In genomic region chr4:101348367-101348827, GRCh38 we compare ENCODE assay signal across 8 cellular contexts. TPM values are rescaled to one million over a fixed set of nuclear protein-coding genes. Genes with fewer than 3 reads are reported as not detected.
A peak's percentile ranks its signal among the peaks of the same experiment; 100 is the strongest.
DNase-seq lines count a peak whose midpoint lies in the region; ATAC-seq and TF ChIP-seq lines count a peak whose summit lies in the region.

No MANE protein-coding gene starts in this region.

- intact Hi-C loops in posterior vena cava (cut with DNase I): no loop called here

- TF ChIP-seq CTCF in WERI-Rb-1 (IDR thresholded peaks at IDR 0.05; ENCODE audit: low read depth, low read length) (0 out of 2 replicates have a peak, but pooled peaks have one; percentile 11), foreskin fibroblast (IDR thresholded peaks at IDR 0.05; ENCODE audit: low read depth, low read length) (no peak), parathyroid adenoma (IDR thresholded peaks at IDR 0.05) (no peak)

- H3K9me3 Mint-ChIP-seq in stimulated activated naive CD8-positive, alpha-beta T cell treated with anti-CD3 and anti-CD28 coated beads, Interleukin-15, Interleukin-2, amounts not matched to agents 100 ng/mL and 50 ng/mL, for 24 hours: no peaks in the 10 kb centered on the region

- H3K4me2 ChIP-seq in parathyroid adenoma (ENCODE audit: low read length): peak overlapping the region; percentile 92

- peak overlapping the region; percentile 89 for H3K4me3 Mint-ChIP-seq in stimulated activated naive CD8-positive, alpha-beta T cell treated with anti-CD3 and anti-CD28 coated beads, Interleukin-15, Interleukin-2, amounts not matched to agents 100 ng/mL and 50 ng/mL, for 24 hours

- no peaks in the 10 kb centered on the region for H3K36me3 Mint-ChIP-seq in stimulated activated naive CD8-positive, alpha-beta T cell treated with anti-CD3 and anti-CD28 coated beads, Interleukin-15, Interleukin-2, amounts not matched to agents 100 ng/mL and 50 ng/mL, for 24 hours (ENCODE audit: low read depth)

- H3K27me3 Mint-ChIP-seq in stimulated activated naive CD8-positive, alpha-beta T cell treated with anti-CD3 and anti-CD28 coated beads, Interleukin-15, Interleukin-2, amounts not matched to agents 100 ng/mL and 50 ng/mL, for 24 hours: peaks cover 24% of the 10 kb centered on the region

- DNase-seq in stimulated activated naive CD8-positive, alpha-beta T cell treated with anti-CD3 and anti-CD28 coated beads, Interleukin-15, Interleukin-2, amounts not matched to agents 100 U/mL and 50 U/mL, for 24 hours: no peak
- DNase-seq in WERI-Rb-1 (no peak), foreskin fibroblast (no peak), NCI-H1417 treated with DMSO at 0.1 percent for 48 hours (lab: John Stamatoyannopoulos, UW) (no peak), Ammon's horn (ENCODE audit: low spot score) (no peak), posterior vena cava (ENCODE audit: low spot score) (no peak)

- no peaks in the 10 kb centered on the region for H3K27me3 ChIP-seq in WERI-Rb-1 (ENCODE audit: insufficient read depth, low read depth, severe bottlenecking)
- H3K27me3 ChIP-seq in parathyroid adenoma (ENCODE audit: control insufficient read depth, insufficient read depth, low read length): no peaks in the 10 kb centered on the region

- peaks cover 5% of the 10 kb centered on the region; the same call in 1 of the 2 replicates for H3K36me3 ChIP-seq in WERI-Rb-1
- no peaks in the 10 kb centered on the region for H3K36me3 ChIP-seq in parathyroid adenoma (ENCODE audit: control insufficient read depth, insufficient read depth, low read length)

- no peak for ATAC-seq in stimulated activated naive CD8-positive, alpha-beta T cell treated with anti-CD3 and anti-CD28 coated beads, Interleukin-15, Interleukin-2, amounts not matched to agents 100 U/mL and 50 U/mL, for 24 hours

- peak overlapping the region; percentile 98 for H2AFZ ChIP-seq in parathyroid adenoma

- H3K4me1 ChIP-seq in parathyroid adenoma: peaks cover 7% of the 10 kb centered on the region

- peak overlapping the region; percentile 76 for H3K27ac Mint-ChIP-seq in stimulated activated naive CD8-positive, alpha-beta T cell treated with anti-CD3 and anti-CD28 coated beads, Interleukin-15, Interleukin-2, amounts not matched to agents 100 ng/mL and 50 ng/mL, for 24 hours

- H3K4me1 Mint-ChIP-seq in stimulated activated naive CD8-positive, alpha-beta T cell treated with anti-CD3 and anti-CD28 coated beads, Interleukin-15, Interleukin-2, amounts not matched to agents 100 ng/mL and 50 ng/mL, for 24 hours (ENCODE audit: low read depth): peaks cover 32% of the 10 kb centered on the region

- no peak overlapping the region for H3K9ac ChIP-seq in parathyroid adenoma

- H3K27ac ChIP-seq in WERI-Rb-1 (peak overlapping the region; percentile 78), parathyroid adenoma (peak overlapping the region; percentile 97)

- peak overlapping the region; percentile 52 for H3K4me3 ChIP-seq in WERI-Rb-1 (ENCODE audit: low read depth, low read length)
- peak overlapping the region; percentile 86 to 89 for H3K4me3 ChIP-seq in foreskin fibroblast (ENCODE audit: low read depth in 1 of 2, low read length in 2 of 2)
- H3K4me3 ChIP-seq in parathyroid adenoma (ENCODE audit: low read depth, low read length): peak overlapping the region; percentile 91

- peaks cover 3% of the 10 kb centered on the region for H3K79me2 ChIP-seq in parathyroid adenoma

- no peaks in the 10 kb centered on the region for H3K9me3 ChIP-seq in WERI-Rb-1 (ENCODE audit: severe bottlenecking)
- no peaks in the 10 kb centered on the region for H3K9me3 ChIP-seq in parathyroid adenoma (ENCODE audit: control insufficient read depth, low read length)

RNA-seq across cellular contexts. Expression of gene PPP3CA, which starts 1.1 kb away (rescaled TPM):
- total RNA-seq in posterior vena cava: 10 to 100 TPM; 45.2 to 58.2 TPM
